ENCODE assay signal across 3 cellular contexts in the genomic region with DNA sequence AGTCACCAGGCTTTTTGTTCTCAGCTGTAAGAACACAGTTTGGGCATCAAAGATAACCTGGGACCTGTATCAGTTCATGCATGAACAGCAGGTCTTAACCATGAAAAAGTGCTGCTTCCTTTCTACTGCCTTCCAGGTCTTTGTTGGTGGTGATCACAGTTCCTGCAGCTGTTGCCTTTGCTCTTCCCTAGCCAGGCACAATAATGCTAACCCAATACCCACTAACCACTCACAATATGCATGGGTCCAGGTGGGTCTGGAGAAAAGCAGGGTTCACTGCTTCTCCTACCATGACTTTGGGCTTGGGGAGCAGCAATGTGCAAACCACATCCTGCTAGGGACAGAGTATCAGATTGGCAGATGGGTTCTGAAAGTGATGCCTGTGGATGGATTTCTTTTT.
"Had no signal": no experiment of that assay in that cellular context is flagged by ENCODE, and none has a peak within 500 bp of the region (broad histone marks: within the 10 kb centered on the region; RNA-seq: fewer than 3 reads in every experiment).

No MANE protein-coding gene starts in this region.

- DNase-seq: GDM1, GF-D8 had no signal

- H3K4me3 ChIP-seq: GM12878 had no signal

- ATAC-seq: GM12878 had no signal
